In the genomic region with DNA sequence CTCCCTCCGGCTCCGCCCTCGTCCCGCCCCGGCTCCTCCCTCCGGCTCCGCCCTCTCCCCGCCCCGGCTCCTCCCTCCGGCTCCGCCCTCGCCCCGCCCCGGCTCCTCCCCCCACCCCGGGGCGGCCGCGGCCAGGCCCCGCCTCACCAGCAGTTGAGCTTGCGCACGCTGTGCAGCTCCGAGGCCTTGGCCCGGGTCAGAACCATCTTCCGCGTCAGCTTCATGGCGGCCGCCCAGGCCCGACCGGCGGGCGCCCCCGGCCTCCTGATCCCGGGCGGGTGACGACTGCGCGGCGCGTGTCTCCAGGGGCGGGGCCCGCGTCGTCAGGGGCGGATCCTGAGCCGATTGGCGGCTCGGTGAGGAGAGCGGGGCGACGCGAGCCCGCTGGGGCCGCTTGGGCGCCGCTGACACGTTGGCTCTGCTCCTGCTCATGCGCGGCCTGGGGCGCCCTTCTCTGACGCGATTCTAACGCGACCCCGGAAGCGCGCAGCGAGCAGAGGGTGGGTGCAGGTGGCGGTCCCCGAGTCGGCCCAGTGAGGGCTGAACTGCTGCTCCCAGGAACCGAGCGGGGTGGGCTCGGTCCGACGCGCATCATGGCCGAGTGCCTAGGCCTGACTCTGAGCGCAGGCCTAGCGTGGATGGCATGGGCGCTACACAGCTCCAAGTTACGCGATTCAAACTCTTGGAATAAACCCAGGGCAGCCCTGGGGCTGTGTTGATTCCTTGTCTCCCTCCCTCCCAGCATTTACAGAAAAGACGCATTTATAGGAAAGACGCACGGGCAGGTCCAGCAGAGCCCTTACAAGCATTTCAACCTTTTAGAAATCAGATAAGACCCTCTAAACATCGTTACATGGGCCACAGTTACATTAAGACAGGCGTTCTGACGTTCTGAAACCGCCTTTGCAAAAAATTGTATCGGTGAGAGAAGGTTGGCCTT, we compare ENCODE assay signal across 8 cellular contexts. TPM values are rescaled to one million over a fixed set of nuclear protein-coding genes. Genes with fewer than 3 reads are reported as not detected.
DNase-seq lines count a peak whose midpoint lies in the region; ATAC-seq and TF ChIP-seq lines count a peak whose summit lies in the region.

Gene CFAP410, minus strand, starts transcription at position 420 of the 940 bp plus-strand sequence. Its CDS starts 196 bp downstream, at position 224.

- H4K20me1 ChIP-seq in osteoblast (ENCODE audit: insufficient read depth, low read length), result peaks cover 3% of the 10 kb centered on the region

- peaks cover 13% of the 10 kb centered on the region for H3K4me1 ChIP-seq in osteoblast (ENCODE audit: insufficient read depth, low read length)
- peaks cover 29% of the 10 kb centered on the region for H3K4me1 ChIP-seq in testis

- TF ChIP-seq CTCF in GM12864 (IDR thresholded peaks at IDR 0.05; ENCODE audit: low read depth, low read length, missing control alignments), result no peak
- TF ChIP-seq CTCF in glutamatergic neuron (IDR thresholded peaks at IDR 0.05; ENCODE audit: partially characterized antibody, unreplicated experiment), result no peak
- TF ChIP-seq CTCF in osteoblast (IDR thresholded peaks at IDR 0.05; ENCODE audit: extremely low read depth, low read depth, low read length), result no peak
- TF ChIP-seq CTCF in testis (IDR thresholded peaks at IDR 0.05), result no peak

- H3K9me3 ChIP-seq in osteoblast (ENCODE audit: low read depth, low read length) (no peaks in the 10 kb centered on the region), testis (no peaks in the 10 kb centered on the region)

- DNase-seq in GM12864 (ENCODE audit: low read depth), result peak; percentile 80
- peak; percentile 93 for DNase-seq in NCI-H1105 treated with DMSO at 0.1 percent for 48 hours (lab: John Stamatoyannopoulos, UW)
- DNase-seq in SKM-1 treated with dmso at 0.1 percent for 144 hours (lab: John Stamatoyannopoulos, UW; ENCODE audit: unreplicated experiment), result peak; percentile 87
- DNase-seq in glutamatergic neuron, result peak; percentile 97
- DNase-seq in osteoblast (ENCODE audit: insufficient read length, low spot score, missing footprints), result peak; percentile 100
- peak; percentile 90 for DNase-seq in testis

- H3K4me3 Mint-ChIP-seq in activated naive CD8-positive, alpha-beta T cell, result peak within 1 kb of the TSS; percentile 92
- H3K4me3 Mint-ChIP-seq in glutamatergic neuron (ENCODE audit: unreplicated experiment), result peak within 1 kb of the TSS; percentile 84

- TF ChIP-seq POLR2A in testis (IDR thresholded peaks at IDR 0.05), result peak; percentile 55

- H3K4me1 Mint-ChIP-seq in activated naive CD8-positive, alpha-beta T cell (ENCODE audit: low read depth), result peaks cover 18% of the 10 kb centered on the region
- H3K4me1 Mint-ChIP-seq in glutamatergic neuron (ENCODE audit: low read depth, unreplicated experiment), result peaks cover 17% of the 10 kb centered on the region

- ATAC-seq in HG02678 (IDR thresholded peaks at IDR 0.05; ENCODE audit: unreplicated experiment), result peak; percentile 88

- peak within 1 kb of the TSS; percentile 81 for H3K4me3 ChIP-seq in GM12864 (ENCODE audit: low read depth, low read length)
- peak within 1 kb of the TSS; percentile 98 for H3K4me3 ChIP-seq in osteoblast (ENCODE audit: insufficient read depth, low read length)
- peak within 1 kb of the TSS; percentile 60 to 83 for H3K4me3 ChIP-seq in testis

- peak within 1 kb of the TSS; percentile 91 for H3K27ac ChIP-seq in osteoblast (ENCODE audit: low read depth, low read length)
- H3K27ac ChIP-seq in testis, result peak within 1 kb of the TSS; percentile 98 to 99

- H3K36me3 Mint-ChIP-seq in activated naive CD8-positive, alpha-beta T cell, result no peaks in the 10 kb centered on the region
- no peaks in the 10 kb centered on the region for H3K36me3 Mint-ChIP-seq in glutamatergic neuron (ENCODE audit: unreplicated experiment)

- peaks cover 6% of the 10 kb centered on the region for H3K36me3 ChIP-seq in osteoblast (ENCODE audit: insufficient read depth, low read length)
- H3K36me3 ChIP-seq in testis (ENCODE audit: low read depth, missing control alignments), result no peaks in the 10 kb centered on the region

- H3K9me3 Mint-ChIP-seq in activated naive CD8-positive, alpha-beta T cell (ENCODE audit: low read depth), result no peaks in the 10 kb centered on the region
- peaks cover 11% of the 10 kb centered on the region for H3K9me3 Mint-ChIP-seq in glutamatergic neuron (ENCODE audit: unreplicated experiment)

- peak within 1 kb of the TSS; percentile 99 for H3K4me2 ChIP-seq in osteoblast (ENCODE audit: insufficient read depth, low read length)

- no peaks in the 10 kb centered on the region for H3K79me2 ChIP-seq in osteoblast (ENCODE audit: insufficient read depth, low read length)

- peak within 1 kb of the TSS; percentile 96 for H2AFZ ChIP-seq in osteoblast (ENCODE audit: low read length)

- intact Hi-C loops in testis (cut with DNase I; ENCODE audit: low total_unique reads), result no loop called here

- H3K27me3 Mint-ChIP-seq in activated naive CD8-positive, alpha-beta T cell, result no peaks in the 10 kb centered on the region
- H3K27me3 Mint-ChIP-seq in glutamatergic neuron (ENCODE audit: unreplicated experiment), result peaks cover 17% of the 10 kb centered on the region

- peak within 1 kb of the TSS; percentile 95 for H3K27ac Mint-ChIP-seq in activated naive CD8-positive, alpha-beta T cell
- H3K27ac Mint-ChIP-seq in glutamatergic neuron (ENCODE audit: unreplicated experiment), result peak within 1 kb of the TSS; percentile 89

- WGBS in testis, 2 donors, result 0 to 1% methylated on average over 10 to 41 of the region's 90 CpGs

- no peaks in the 10 kb centered on the region for H3K27me3 ChIP-seq in osteoblast (ENCODE audit: insufficient read depth, low read length)
- H3K27me3 ChIP-seq in testis, result no peaks in the 10 kb centered on the region

RNA-seq across cellular contexts. Expression of gene CFAP410, which starts in this region (rescaled TPM):
- total RNA-seq in glutamatergic neuron (ENCODE audit: unreplicated experiment) (20.6 TPM), osteoblast (14.5 and 15.0 TPM in 2 replicates), testis (10 to 100 TPM; 71.7 to 81.6 TPM)
- 40.8 TPM for polyA plus RNA-seq in testis (ENCODE audit: insufficient read depth, low read depth, low replicate concordance)

Comparison
In these comparisons a context has a peak if more than half of its experiments do, and no peak if none do; other contexts are left out.
1. Peak in every context shown above with its lines: DNase-seq, ATAC-seq, H3K4me3 ChIP-seq and H3K27ac ChIP-seq.